8 cellular contexts compared by ENCODE assay signal in genomic region chr2:161161074-161161577, GRCh38. TPM values are rescaled to one million over a fixed set of nuclear protein-coding genes. Genes with fewer than 3 reads are reported as not detected.
DNase-seq lines count a peak whose midpoint lies in the region; ATAC-seq and TF ChIP-seq lines count a peak whose summit lies in the region.

No MANE protein-coding gene starts in this region.

- intact Hi-C loops in CD4-positive, alpha-beta memory T cell (cut with micrococcal nuclease): loop anchor here (2.0 to 10.0 kb wide), 6 partner anchors 36 to 1259 kb away; partner anchors contain the start of genes LY75 and RBMS1

- H2AFZ ChIP-seq in trophoblast cell (ENCODE audit: insufficient read depth, low read length, poor library complexity): no peak overlapping the region

- peaks cover 0 to 2% (median 0%) of the 10 kb centered on the region in 8 donors for H3K9me3 Mint-ChIP-seq in CD4-positive, alpha-beta memory T cell

- H3K4me3 ChIP-seq in CD4-positive, alpha-beta memory T cell (ENCODE audit: low read length in 2 of 2): peak overlapping the region; percentile 86 to 90
- H3K4me3 ChIP-seq in epithelial cell of esophagus (ENCODE audit: low read length) (peak overlapping the region; percentile 91), trophoblast cell (ENCODE audit: low read depth, low read length) (peak overlapping the region; percentile 92)

- peak overlapping the region; percentile 92 for H3K18ac ChIP-seq in trophoblast cell (ENCODE audit: low read length)

- POLR2A ChIA-PET in CD4-positive, alpha-beta memory T cell (lab: Charles Lee; ENCODE audit: partially characterized antibody): interaction anchor here (0.7 to 2.7 kb wide), 6 partner anchors 8 to 84 kb away, joined by 3 to 22 read pairs (median 6); no protein-coding TSS in a partner anchor

- peaks cover 19 to 38% of the 10 kb centered on the region in 2 donors for H3K36me3 Mint-ChIP-seq in CD4-positive, alpha-beta memory T cell

- peak overlapping the region; percentile 97 for H3K4me2 ChIP-seq in trophoblast cell (ENCODE audit: low read length)

- peak overlapping the region; percentile 83 for H2BK5ac ChIP-seq in trophoblast cell (ENCODE audit: low read depth, low read length, poor library complexity)

- H3K4me1 Mint-ChIP-seq in CD4-positive, alpha-beta memory T cell: peaks cover 39 to 84% (median 62%) of the 10 kb centered on the region in 4 donors

- peak overlapping the region; percentile 94 to 99 (median 98) for H3K27ac Mint-ChIP-seq in CD4-positive, alpha-beta memory T cell

- no peaks in the 10 kb centered on the region for H3K36me3 ChIP-seq in CD4-positive, alpha-beta memory T cell (ENCODE audit: insufficient read depth, low read length)
- no peaks in the 10 kb centered on the region for H3K36me3 ChIP-seq in trophoblast cell (ENCODE audit: control insufficient read depth in 1 of 2, insufficient read depth in 2 of 2, low read length in 2 of 2)

- peak in 3 of 5 donors; percentile 31 to 47 (median 39) for DNase-seq in CD4-positive, alpha-beta memory T cell
- DNase-seq in RPMI8226: peak; percentile 61
- DNase-seq in epithelial cell of esophagus (ENCODE audit: low read depth): no peak
- no peak for DNase-seq in trophoblast cell
- DNase-seq in D341Med (ENCODE audit: low spot score): no peak
- DNase-seq in DMS153 treated with DMSO at 0.1 percent for 48 hours (lab: John Stamatoyannopoulos, UW; ENCODE audit: unreplicated experiment): no peak
- DNase-seq in GM13976 (ENCODE audit: low spot score): no peak

- CTCF ChIA-PET in CD4-positive, alpha-beta memory T cell (lab: Charles Lee; ENCODE audit: partially characterized antibody): no interaction called here

- peak overlapping the region; percentile 96 to 100 (median 98) for H3K4me3 Mint-ChIP-seq in CD4-positive, alpha-beta memory T cell

- H4K8ac ChIP-seq in trophoblast cell (ENCODE audit: low read depth, low read length): peak overlapping the region; percentile 87

- H3K79me1 ChIP-seq in trophoblast cell (ENCODE audit: low read length): peaks cover 7% of the 10 kb centered on the region

- no peak overlapping the region for H3K23ac ChIP-seq in trophoblast cell (ENCODE audit: low read length)

- H3K27me3 Mint-ChIP-seq in CD4-positive, alpha-beta memory T cell: no peaks in the 10 kb centered on the region

- peak overlapping the region; percentile 95 for H3K27ac ChIP-seq in CD4-positive, alpha-beta memory T cell (ENCODE audit: low read depth, low read length)
- H3K27ac ChIP-seq in trophoblast cell (ENCODE audit: low read depth, low read length): peak overlapping the region; percentile 88

- H3K79me2 ChIP-seq in trophoblast cell (ENCODE audit: control insufficient read depth, insufficient read depth, low read length, poor library complexity): peaks cover 7% of the 10 kb centered on the region

- H3K27me3 ChIP-seq in CD4-positive, alpha-beta memory T cell (ENCODE audit: insufficient read depth, low read length): no peaks in the 10 kb centered on the region
- H3K27me3 ChIP-seq in trophoblast cell (ENCODE audit: insufficient read depth, low read length): no peaks in the 10 kb centered on the region

- no peak overlapping the region for H2BK12ac ChIP-seq in trophoblast cell (ENCODE audit: low read length)

- WGBS in trophoblast cell (ENCODE audit: extremely low coverage, insufficient coverage, insufficient read length): no CpG with 5 or more reads among the region's 11 CpGs

- H3K9ac ChIP-seq in trophoblast cell (ENCODE audit: low read length): peak overlapping the region; percentile 91

- peaks cover 58% of the 10 kb centered on the region for H3K4me1 ChIP-seq in CD4-positive, alpha-beta memory T cell (ENCODE audit: insufficient read depth, low read length)
- H3K4me1 ChIP-seq in trophoblast cell (ENCODE audit: control insufficient read depth in 1 of 2, insufficient read depth in 2 of 2, low read length in 2 of 2): no peaks in the 10 kb centered on the region

- no peak overlapping the region for H2BK120ac ChIP-seq in trophoblast cell (ENCODE audit: insufficient read depth, low read length, poor library complexity)

- in situ Hi-C loops in GM13976 (cut with MboI; ENCODE audit: low sequenced_read_pairs, unreplicated experiment): no loop called here

- no peak overlapping the region for H4K91ac ChIP-seq in trophoblast cell (ENCODE audit: low read depth, low read length)

- peak; percentile 1 for ATAC-seq in GM21528 (IDR thresholded peaks at IDR 0.05; ENCODE audit: low FRiP score, unreplicated experiment)

- H4K12ac ChIP-seq in trophoblast cell (ENCODE audit: low read depth, low read length): no peak overlapping the region

- H3K14ac ChIP-seq in trophoblast cell (ENCODE audit: low read length): no peak overlapping the region

- TF ChIP-seq CTCF in epithelial cell of esophagus (IDR thresholded peaks at IDR 0.05; ENCODE audit: insufficient read depth, low read depth, low read length, missing control alignments): no peak
- no peak for TF ChIP-seq CTCF in GM13976 (IDR thresholded peaks at IDR 0.05; ENCODE audit: borderline replicate concordance, control extremely low read depth, extremely low read depth, insufficient read depth, missing control alignments)

- no peak overlapping the region for H2AK5ac ChIP-seq in trophoblast cell (ENCODE audit: low read length)

- no peaks in the 10 kb centered on the region for H3K9me3 ChIP-seq in CD4-positive, alpha-beta memory T cell (ENCODE audit: control insufficient read depth in 1 of 2, low read length in 2 of 2)
- H3K9me3 ChIP-seq in trophoblast cell (ENCODE audit: insufficient read depth, low read depth, low read length): no peaks in the 10 kb centered on the region

- peak overlapping the region; percentile 6 for H3K4ac ChIP-seq in trophoblast cell (ENCODE audit: low read depth, low read length)

RNA-seq across cellular contexts. Expression of gene TANK, which starts 0.9 kb away (rescaled TPM):
- total RNA-seq in CD4-positive, alpha-beta memory T cell: 10 to 100 TPM; 90.2 to 91.2 TPM
- 10 to 100 TPM; 76.3 to 86.5 TPM for polyA plus RNA-seq in CD4-positive, alpha-beta memory T cell
- polyA plus RNA-seq in trophoblast cell (2013): 73.9 and 77.5 TPM in 2 replicates

Comparison
In these comparisons a context has a peak if more than half of its experiments do, and no peak if none do; other contexts are left out.
1. DNase-seq: peak in CD4-positive, alpha-beta memory T cell (3 of 5) and RPMI8226 (single experiment); none in epithelial cell of esophagus (single experiment), trophoblast cell (0 of 2), D341Med (single experiment), DMS153 treated with DMSO at 0.1 percent for 48 hours (single experiment) and GM13976 (single experiment).
2. Peak in every context shown above with its lines, with median percentiles within 50 percentile points of each other: H3K4me3 ChIP-seq.